Comparison of ENCODE assay signal across 2 cellular contexts in the genomic region with DNA sequence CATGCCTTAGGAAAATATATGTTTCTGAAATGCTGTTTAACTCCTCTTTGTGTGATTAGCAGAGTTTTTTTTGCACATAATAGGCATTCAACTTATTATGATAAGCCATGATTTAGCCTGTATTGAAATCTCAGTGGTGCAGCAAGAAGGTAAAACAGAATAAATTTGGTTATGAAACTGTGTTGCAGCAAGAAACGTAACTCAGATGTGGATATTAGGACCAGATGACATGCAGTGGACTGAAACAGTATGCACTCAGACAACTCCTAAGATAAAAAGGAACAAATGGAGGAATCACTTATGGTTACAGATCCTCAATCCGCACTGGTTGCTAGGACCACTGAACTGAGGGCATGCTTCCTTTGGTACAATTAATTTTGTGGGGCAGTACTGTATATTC.
TF ChIP-seq lines count a peak whose summit lies in the region.

No MANE protein-coding gene starts in this region.

TF ChIP-seq in SK-N-SH, 30 proteins besides CTCF, POLR2A, EP300 and RAD21 (continued from another document):
- TF ChIP-seq, protein P1, sequence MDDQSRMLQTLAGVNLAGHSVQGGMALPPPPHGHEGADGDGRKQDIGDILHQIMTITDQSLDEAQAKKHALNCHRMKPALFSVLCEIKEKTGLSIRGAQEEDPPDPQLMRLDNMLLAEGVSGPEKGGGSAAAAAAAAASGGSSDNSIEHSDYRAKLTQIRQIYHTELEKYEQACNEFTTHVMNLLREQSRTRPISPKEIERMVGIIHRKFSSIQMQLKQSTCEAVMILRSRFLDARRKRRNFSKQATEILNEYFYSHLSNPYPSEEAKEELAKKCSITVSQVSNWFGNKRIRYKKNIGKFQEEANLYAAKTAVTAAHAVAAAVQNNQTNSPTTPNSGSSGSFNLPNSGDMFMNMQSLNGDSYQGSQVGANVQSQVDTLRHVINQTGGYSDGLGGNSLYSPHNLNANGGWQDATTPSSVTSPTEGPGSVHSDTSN (IDR thresholded peaks at IDR 0.05): no peak
- TF ChIP-seq TEAD4 (IDR thresholded peaks at IDR 0.05; ENCODE audit: borderline replicate concordance, insufficient read depth) (no peak), NFIC (IDR thresholded peaks at IDR 0.05; ENCODE audit: borderline replicate concordance) (no peak), YY1 (IDR thresholded peaks at IDR 0.05; ENCODE audit: low read depth) (no peak), MXI1 (IDR thresholded peaks at IDR 0.05; ENCODE audit: low read depth, low read length) (no peak), GATA2 (CRISPR knock-in tag; IDR thresholded peaks at IDR 0.05) (no peak)
- TF ChIP-seq, protein P2, sequence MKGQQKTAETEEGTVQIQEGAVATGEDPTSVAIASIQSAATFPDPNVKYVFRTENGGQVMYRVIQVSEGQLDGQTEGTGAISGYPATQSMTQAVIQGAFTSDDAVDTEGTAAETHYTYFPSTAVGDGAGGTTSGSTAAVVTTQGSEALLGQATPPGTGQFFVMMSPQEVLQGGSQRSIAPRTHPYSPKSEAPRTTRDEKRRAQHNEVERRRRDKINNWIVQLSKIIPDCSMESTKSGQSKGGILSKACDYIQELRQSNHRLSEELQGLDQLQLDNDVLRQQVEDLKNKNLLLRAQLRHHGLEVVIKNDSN (IDR thresholded peaks at IDR 0.05; ENCODE audit: borderline replicate concordance, low read depth): no peak
- TF ChIP-seq, protein P3, sequence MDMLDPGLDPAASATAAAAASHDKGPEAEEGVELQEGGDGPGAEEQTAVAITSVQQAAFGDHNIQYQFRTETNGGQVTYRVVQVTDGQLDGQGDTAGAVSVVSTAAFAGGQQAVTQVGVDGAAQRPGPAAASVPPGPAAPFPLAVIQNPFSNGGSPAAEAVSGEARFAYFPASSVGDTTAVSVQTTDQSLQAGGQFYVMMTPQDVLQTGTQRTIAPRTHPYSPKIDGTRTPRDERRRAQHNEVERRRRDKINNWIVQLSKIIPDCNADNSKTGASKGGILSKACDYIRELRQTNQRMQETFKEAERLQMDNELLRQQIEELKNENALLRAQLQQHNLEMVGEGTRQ (IDR thresholded peaks at IDR 0.05; ENCODE audit: borderline replicate concordance, low read depth, low read length): no peak
- TF ChIP-seq, protein P4, sequence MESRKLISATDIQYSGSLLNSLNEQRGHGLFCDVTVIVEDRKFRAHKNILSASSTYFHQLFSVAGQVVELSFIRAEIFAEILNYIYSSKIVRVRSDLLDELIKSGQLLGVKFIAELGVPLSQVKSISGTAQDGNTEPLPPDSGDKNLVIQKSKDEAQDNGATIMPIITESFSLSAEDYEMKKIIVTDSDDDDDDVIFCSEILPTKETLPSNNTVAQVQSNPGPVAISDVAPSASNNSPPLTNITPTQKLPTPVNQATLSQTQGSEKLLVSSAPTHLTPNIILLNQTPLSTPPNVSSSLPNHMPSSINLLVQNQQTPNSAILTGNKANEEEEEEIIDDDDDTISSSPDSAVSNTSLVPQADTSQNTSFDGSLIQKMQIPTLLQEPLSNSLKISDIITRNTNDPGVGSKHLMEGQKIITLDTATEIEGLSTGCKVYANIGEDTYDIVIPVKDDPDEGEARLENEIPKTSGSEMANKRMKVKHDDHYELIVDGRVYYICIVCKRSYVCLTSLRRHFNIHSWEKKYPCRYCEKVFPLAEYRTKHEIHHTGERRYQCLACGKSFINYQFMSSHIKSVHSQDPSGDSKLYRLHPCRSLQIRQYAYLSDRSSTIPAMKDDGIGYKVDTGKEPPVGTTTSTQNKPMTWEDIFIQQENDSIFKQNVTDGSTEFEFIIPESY (IDR thresholded peaks at IDR 0.05; ENCODE audit: borderline replicate concordance, low read depth): no peak
TF ChIP-seq in SK-N-SH: peak in this region for 0.

TF ChIP-seq in SK-N-SH treated with all-trans-retinoic acid at 6 μM for 48 hours, 23 proteins besides CTCF, POLR2A, EP300 and RAD21:
- TF ChIP-seq, protein P5, sequence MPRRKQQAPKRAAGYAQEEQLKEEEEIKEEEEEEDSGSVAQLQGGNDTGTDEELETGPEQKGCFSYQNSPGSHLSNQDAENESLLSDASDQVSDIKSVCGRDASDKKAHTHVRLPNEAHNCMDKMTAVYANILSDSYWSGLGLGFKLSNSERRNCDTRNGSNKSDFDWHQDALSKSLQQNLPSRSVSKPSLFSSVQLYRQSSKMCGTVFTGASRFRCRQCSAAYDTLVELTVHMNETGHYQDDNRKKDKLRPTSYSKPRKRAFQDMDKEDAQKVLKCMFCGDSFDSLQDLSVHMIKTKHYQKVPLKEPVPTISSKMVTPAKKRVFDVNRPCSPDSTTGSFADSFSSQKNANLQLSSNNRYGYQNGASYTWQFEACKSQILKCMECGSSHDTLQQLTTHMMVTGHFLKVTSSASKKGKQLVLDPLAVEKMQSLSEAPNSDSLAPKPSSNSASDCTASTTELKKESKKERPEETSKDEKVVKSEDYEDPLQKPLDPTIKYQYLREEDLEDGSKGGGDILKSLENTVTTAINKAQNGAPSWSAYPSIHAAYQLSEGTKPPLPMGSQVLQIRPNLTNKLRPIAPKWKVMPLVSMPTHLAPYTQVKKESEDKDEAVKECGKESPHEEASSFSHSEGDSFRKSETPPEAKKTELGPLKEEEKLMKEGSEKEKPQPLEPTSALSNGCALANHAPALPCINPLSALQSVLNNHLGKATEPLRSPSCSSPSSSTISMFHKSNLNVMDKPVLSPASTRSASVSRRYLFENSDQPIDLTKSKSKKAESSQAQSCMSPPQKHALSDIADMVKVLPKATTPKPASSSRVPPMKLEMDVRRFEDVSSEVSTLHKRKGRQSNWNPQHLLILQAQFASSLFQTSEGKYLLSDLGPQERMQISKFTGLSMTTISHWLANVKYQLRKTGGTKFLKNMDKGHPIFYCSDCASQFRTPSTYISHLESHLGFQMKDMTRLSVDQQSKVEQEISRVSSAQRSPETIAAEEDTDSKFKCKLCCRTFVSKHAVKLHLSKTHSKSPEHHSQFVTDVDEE (CRISPR knock-in tag; IDR thresholded peaks at IDR 0.05): no peak
- TF ChIP-seq ISL1 (CRISPR knock-in tag; IDR thresholded peaks at IDR 0.05): no peak
- no peak for TF ChIP-seq CSDC2 (CRISPR knock-in tag; IDR thresholded peaks at IDR 0.05)
